ENCODE assay signal across 16 cellular contexts in the genomic region with DNA sequence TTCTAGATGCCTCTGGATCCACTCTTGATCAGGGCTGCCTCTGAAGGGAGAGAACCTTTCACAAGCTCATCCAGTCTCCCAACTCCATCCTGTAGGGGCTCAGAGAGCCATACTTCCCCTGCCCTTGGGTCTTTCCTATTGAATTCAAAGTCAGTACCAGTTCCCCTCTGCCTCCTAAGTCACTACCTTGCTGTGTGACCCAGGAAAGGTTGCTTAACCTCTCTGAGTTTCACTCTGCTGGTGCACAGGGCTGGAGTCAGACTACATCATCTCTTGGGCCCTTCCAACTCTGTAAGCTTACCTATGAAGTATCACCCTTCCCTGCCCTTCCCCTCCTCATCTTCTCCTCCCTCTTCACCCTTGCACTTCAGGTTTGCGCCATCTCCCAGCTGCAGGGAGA.
DNase-seq lines count a peak whose midpoint lies in the region; ATAC-seq, FAIRE-seq and TF ChIP-seq lines count a peak whose summit lies in the region.
"Had no signal": no experiment of that assay in that cellular context is flagged by ENCODE, and none has a peak within 500 bp of the region (broad histone marks: within the 10 kb centered on the region; RNA-seq: fewer than 3 reads in every experiment).

No MANE protein-coding gene starts in this region.

- no peak overlapping the region for H2BK120ac ChIP-seq in H1 (replicated peaks; ENCODE audit: low read depth, low read length)

- H3K4me3 ChIP-seq in HEK293 (ENCODE audit: low read depth, low read length) = no peak overlapping the region
- no peak overlapping the region for H3K4me3 ChIP-seq in H1 (ENCODE audit: extremely low read depth in 1 of 4, insufficient read depth in 2 of 4, low read depth in 3 of 4, low read length in 4 of 4)

- ATAC-seq in Right ventricle myocardium inferior (no peak), left ventricle myocardium superior (no peak)
- ATAC-seq: CD8-positive, alpha-beta T cell had no signal

- no peaks in the 10 kb centered on the region; a peak in 1 of 7 replicates for H3K27me3 ChIP-seq in H1 (replicated peaks in 1 of 4; ENCODE audit: control insufficient read depth in 3 of 4, extremely low read depth in 1 of 4, insufficient read depth in 3 of 4, low read length in 3 of 4)

- H3K14ac ChIP-seq in H1 (ENCODE audit: insufficient read length) = no peak overlapping the region

- H3K9me3 ChIP-seq in HEK293 (ENCODE audit: control insufficient read depth, insufficient read depth, low read depth, low read length) (no peaks in the 10 kb centered on the region), H1 (ENCODE audit: insufficient read depth in 2 of 2, low read depth in 1 of 2, low read length in 1 of 2) (no peaks in the 10 kb centered on the region)

- no peak overlapping the region for H3K56ac ChIP-seq in H1 (replicated peaks; ENCODE audit: insufficient read length, low read depth, low read length)

- no peak overlapping the region for H2BK20ac ChIP-seq in H1 (ENCODE audit: low read length)

- H3K4me2 ChIP-seq in H1 (ENCODE audit: insufficient read depth in 1 of 2, low read depth in 2 of 2, low read length in 2 of 2) = no peak overlapping the region

- H2BK15ac ChIP-seq in H1 (ENCODE audit: low read length) = no peak overlapping the region

- no peak overlapping the region for H3K18ac ChIP-seq in H1 (ENCODE audit: extremely low read depth, low read length)

- no peak overlapping the region for H3K4ac ChIP-seq in H1 (replicated peaks; ENCODE audit: insufficient read length, low read depth, low read length)

- whole genome bisulfite sequencing in H1 (ENCODE audit: extremely low coverage in 1 of 2, insufficient coverage in 1 of 2, insufficient read length in 1 of 2, insufficient replicate concordance in 2 of 2, low coverage in 1 of 2, low lambda C conversion rate in 2 of 2, missing lambda C conversion rate in 1 of 2), 2 experiments = 100% methylated on average over 1 of the region's 1 CpG; no CpG with 5 or more reads in 1 of the 2 experiments

- H4K5ac ChIP-seq in H1 (ENCODE audit: insufficient read length, low read depth, low read length) = no peak overlapping the region

- H4K8ac ChIP-seq in H1 (ENCODE audit: extremely low read depth, insufficient read depth, low read length) = no peak overlapping the region

- CTCF ChIA-PET in HEK293 (lab: Yijun Ruan, JAX) (no interaction called here), H1 (lab: Charles Lee; ENCODE audit: partially characterized antibody) (interaction anchor here (0.7 kb wide), 1 partner anchor 18 kb away, joined by 3 read pairs; no protein-coding TSS in a partner anchor)

- POLR2A ChIA-PET in HEK293 (lab: Yijun Ruan, JAX) (no interaction called here), H1 (lab: Charles Lee; ENCODE audit: partially characterized antibody) (no interaction called here)

- no peak overlapping the region for H2BK12ac ChIP-seq in H1 (ENCODE audit: low read depth, low read length)

- intact Hi-C loops in Right ventricle myocardium inferior (cut with DNase I) (no loop called here), left ventricle myocardium superior (cut with micrococcal nuclease) (no loop called here)

- DNase-seq in Right ventricle myocardium inferior (ENCODE audit: missing footprints) = peak; percentile 1
- DNase-seq in left ventricle myocardium superior = no peak
- DNase-seq in H1 (ENCODE audit: low read depth in 1 of 2, low spot score in 2 of 2) = no peak
- DNase-seq in NCI-H2107 (lab: John Stamatoyannopoulos, UW) = no peak
- DNase-seq in NCI-H345 treated with DMSO at 0.1 percent for 48 hours (lab: John Stamatoyannopoulos, UW; ENCODE audit: unreplicated experiment) = no peak
- DNase-seq: ACHN; AML-193; Calu3; CD8-positive, alpha-beta T cell; DMS79 treated with DMSO at 0.1 percent for 48 hours; GF-D8; GOT3; HCEC 1CT; HFFc6 had no signal

- no peak overlapping the region for H3K23ac ChIP-seq in H1 (ENCODE audit: insufficient read length)

- H4K91ac ChIP-seq in H1 (replicated peaks; ENCODE audit: insufficient read length, low read length) = no peak overlapping the region

- H3K23me2 ChIP-seq in H1 (ENCODE audit: low read depth, low read length) = no peaks in the 10 kb centered on the region

- no peak for TF ChIP-seq RAD21 in H1 (IDR thresholded peaks at IDR 0.05 in 1 of 2, conservative IDR thresholded peaks at IDR 0.05 in 1 of 2; ENCODE audit: low read depth in 2 of 2, low read length in 2 of 2)

- no peak for FAIRE-seq in H1 (lab: Jason Lieb, UNC)

- H3K27ac ChIP-seq in HEK293 (ENCODE audit: extremely low read depth, low read depth, low read length) (no peak overlapping the region), H1 (ENCODE audit: low read depth, low read length) (no peak overlapping the region)
- H3K27ac ChIP-seq: HL-60 had no signal

- no peak overlapping the region for H2AFZ ChIP-seq in H1 (ENCODE audit: low read length)

- no peak overlapping the region for H2AK5ac ChIP-seq in H1 (ENCODE audit: low read depth, low read length)

- TF ChIP-seq CTCF in HEK293 (tag by site-specific recombination; IDR thresholded peaks at IDR 0.05) (no peak), H1 (IDR thresholded peaks at IDR 0.05; ENCODE audit: control extremely low read depth in 1 of 3, insufficient read depth in 1 of 3, low read depth in 1 of 3, low read length in 3 of 3) (no peak)

- TF ChIP-seq POLR2A in H1 (IDR thresholded peaks at IDR 0.05; ENCODE audit: control extremely low read depth in 1 of 2, low read depth in 2 of 2, low read length in 2 of 2) = no peak

- no peaks in the 10 kb centered on the region for H3K79me1 ChIP-seq in H1 (ENCODE audit: low read depth, low read length)

- H3K4me1 ChIP-seq in HEK293 (ENCODE audit: control insufficient read depth, insufficient read depth, low read length) (no peaks in the 10 kb centered on the region), H1 (replicated peaks in 1 of 4; ENCODE audit: control insufficient read depth in 3 of 4, insufficient read depth in 4 of 4, low read length in 3 of 4) (peaks cover 0 to 4% (median 3%) of the 10 kb centered on the region in 4 experiments; a peak in 2 of 7 replicates)

- no peak for TF ChIP-seq EP300 in H1 (IDR thresholded peaks at IDR 0.05; ENCODE audit: borderline replicate concordance in 1 of 2, low read depth in 2 of 2, low read length in 2 of 2)

- H3K79me2 ChIP-seq in H1 (ENCODE audit: control insufficient read depth in 1 of 2, insufficient read depth in 2 of 2, low read length in 2 of 2) = no peaks in the 10 kb centered on the region

- H3K36me3 ChIP-seq in HEK293 (ENCODE audit: control insufficient read depth in 2 of 2, insufficient read depth in 1 of 2, low read length in 2 of 2) = no peaks in the 10 kb centered on the region
- no peaks in the 10 kb centered on the region for H3K36me3 ChIP-seq in H1 (ENCODE audit: control insufficient read depth in 2 of 4, insufficient read depth in 4 of 4, low read length in 3 of 4)

- H4K20me1 ChIP-seq in H1 (replicated peaks in 1 of 2; ENCODE audit: control insufficient read depth in 1 of 2, insufficient read depth in 2 of 2, low read length in 2 of 2) = no peaks in the 10 kb centered on the region

- H3K9ac ChIP-seq in H1 (replicated peaks in 1 of 4; ENCODE audit: extremely low read depth in 1 of 4, low read depth in 3 of 4, low read length in 3 of 4) = no peak overlapping the region

- no peak overlapping the region for H2BK5ac ChIP-seq in H1 (ENCODE audit: low read depth, low read length)

TF ChIP-seq in HEK293, 187 proteins besides CTCF, POLR2A, EP300 and RAD21:
- no peak for TF ChIP-seq ZEB2 (tag by site-specific recombination; IDR thresholded peaks at IDR 0.05)
- 0 out of 2 replicates have a peak, but pooled peaks have one; percentile 28 for TF ChIP-seq ZNF341 (tag by site-specific recombination; IDR thresholded peaks at IDR 0.05; ENCODE audit: low read depth)
- no peak for TF ChIP-seq KLF7 (tag by site-specific recombination; IDR thresholded peaks at IDR 0.05; ENCODE audit: borderline replicate concordance)
- TF ChIP-seq ZNF114 (tag by site-specific recombination; IDR thresholded peaks at IDR 0.05) = no peak
- no peak for TF ChIP-seq ZNF23 (tag by site-specific recombination; IDR thresholded peaks at IDR 0.05; ENCODE audit: borderline replicate concordance)
- peak; percentile 92 for TF ChIP-seq ZNF768 (tag by site-specific recombination; IDR thresholded peaks at IDR 0.05)
- TF ChIP-seq, protein P1, sequence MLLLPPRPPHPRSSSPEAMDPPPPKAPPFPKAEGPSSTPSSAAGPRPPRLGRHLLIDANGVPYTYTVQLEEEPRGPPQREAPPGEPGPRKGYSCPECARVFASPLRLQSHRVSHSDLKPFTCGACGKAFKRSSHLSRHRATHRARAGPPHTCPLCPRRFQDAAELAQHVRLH (tag by site-specific recombination; IDR thresholded peaks at IDR 0.05) = peak; percentile 72; the same call in 1 of the 2 replicates

TF ChIP-seq in H1, 55 proteins besides CTCF, POLR2A, EP300 and RAD21:
- no peak for TF ChIP-seq CBX5 (IDR thresholded peaks at IDR 0.05; ENCODE audit: low read depth, low read length)
- TF ChIP-seq KDM1A (IDR thresholded peaks at IDR 0.05; ENCODE audit: borderline replicate concordance, low read length) = peak; percentile 90; the same call in 1 of the 2 replicates
